7 cellular contexts compared by ENCODE assay signal in the genomic region with DNA sequence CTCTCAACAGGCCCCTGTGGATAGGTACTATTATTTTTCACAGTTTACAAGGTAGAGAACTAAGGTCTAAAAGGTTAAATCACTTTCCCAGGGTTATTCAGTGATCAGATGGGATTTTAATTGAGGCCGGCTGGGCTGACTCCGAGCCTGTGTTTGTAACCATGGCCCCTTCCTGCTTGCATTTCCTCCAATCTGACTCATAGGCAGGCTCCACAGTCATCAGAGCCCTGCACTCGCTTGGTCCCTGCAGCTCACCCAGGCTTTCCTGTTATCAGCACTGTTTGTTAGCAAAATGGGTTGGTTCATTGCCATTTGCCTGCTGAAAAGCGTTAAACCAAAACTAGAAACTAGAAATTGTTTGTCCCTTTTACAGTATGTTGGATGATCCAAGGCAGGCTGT. TPM values are rescaled to one million over a fixed set of nuclear protein-coding genes. Genes with fewer than 3 reads are reported as not detected.
DNase-seq lines count a peak whose midpoint lies in the region; ATAC-seq, FAIRE-seq and TF ChIP-seq lines count a peak whose summit lies in the region.

No MANE protein-coding gene starts in this region.

- peak overlapping the region; percentile 37 for H3K4me2 ChIP-seq in endothelial cell of umbilical vein (ENCODE audit: insufficient read depth, low read length)
- no peak overlapping the region for H3K4me2 ChIP-seq in osteoblast (ENCODE audit: insufficient read depth, low read length)

- intact Hi-C loops in endothelial cell of umbilical vein (cut with micrococcal nuclease) = loop anchor here (1.0 to 2.0 kb wide), 2 partner anchors 10 to 21 kb away; no protein-coding TSS in a partner anchor

- peak overlapping the region; percentile 4 for H3K9ac ChIP-seq in endothelial cell of umbilical vein (replicated peaks; ENCODE audit: extremely low read depth, insufficient read depth, low read length)

- peaks cover 13% of the 10 kb centered on the region for H3K4me1 ChIP-seq in endothelial cell of umbilical vein (ENCODE audit: control insufficient read depth, extremely low read depth, insufficient read depth, low read length)
- peaks cover 4% of the 10 kb centered on the region for H3K4me1 ChIP-seq in osteoblast (ENCODE audit: insufficient read depth, low read length)

- H3K27me3 ChIP-seq in endothelial cell of umbilical vein (ENCODE audit: control insufficient read depth in 2 of 2, insufficient read depth in 2 of 2, low read length in 2 of 2) (no peaks in the 10 kb centered on the region), osteoblast (ENCODE audit: insufficient read depth, low read length) (peaks cover 24% of the 10 kb centered on the region)

- H3K9me3 ChIP-seq in endothelial cell of umbilical vein (replicated peaks; ENCODE audit: control insufficient read depth, insufficient read depth, low read length) (no peaks in the 10 kb centered on the region), osteoblast (ENCODE audit: low read depth, low read length) (no peaks in the 10 kb centered on the region)

- DNase-seq in GM04503 (ENCODE audit: low read depth) (peak; percentile 66), NOMO-1 (lab: John Stamatoyannopoulos, UW; ENCODE audit: unreplicated experiment in 2 of 2) (peak; percentile 7 to 42), endothelial cell of umbilical vein (ENCODE audit: low read depth, low spot score) (peak; percentile 87), osteoblast (ENCODE audit: insufficient read length, low spot score, missing footprints) (peak; percentile 88), NCI-H524 (lab: John Stamatoyannopoulos, UW) (no peak)

- H3K4me3 ChIP-seq in endothelial cell of umbilical vein (replicated peaks in 1 of 3; ENCODE audit: insufficient read depth in 1 of 3, low read depth in 1 of 3, low read length in 3 of 3) = no peak overlapping the region
- no peak overlapping the region for H3K4me3 ChIP-seq in osteoblast (ENCODE audit: insufficient read depth, low read length)

- H3K79me2 ChIP-seq in endothelial cell of umbilical vein (ENCODE audit: control insufficient read depth, insufficient read depth, low read length) = no peaks in the 10 kb centered on the region
- no peaks in the 10 kb centered on the region for H3K79me2 ChIP-seq in osteoblast (ENCODE audit: insufficient read depth, low read length)

- POLR2A ChIA-PET in endothelial cell of umbilical vein (lab: Charles Lee) = no interaction called here

- peak; percentile 99 for FAIRE-seq in endothelial cell of umbilical vein (lab: Jason Lieb, UNC)

- no peaks in the 10 kb centered on the region for H4K20me1 ChIP-seq in endothelial cell of umbilical vein (replicated peaks; ENCODE audit: control insufficient read depth, extremely low read depth, insufficient read depth, low read length)
- H4K20me1 ChIP-seq in osteoblast (ENCODE audit: insufficient read depth, low read length) = no peaks in the 10 kb centered on the region

- H3K36me3 ChIP-seq in endothelial cell of umbilical vein (ENCODE audit: control insufficient read depth in 2 of 2, extremely low read depth in 1 of 2, insufficient read depth in 2 of 2, low read length in 2 of 2) = no peaks in the 10 kb centered on the region
- H3K36me3 ChIP-seq in osteoblast (ENCODE audit: insufficient read depth, low read length) = no peaks in the 10 kb centered on the region

- no peak for TF ChIP-seq POLR2A in endothelial cell of umbilical vein (IDR thresholded peaks at IDR 0.05; ENCODE audit: low read depth, low read length)

- TF ChIP-seq CTCF in endothelial cell of umbilical vein (IDR thresholded peaks at IDR 0.05; ENCODE audit: extremely low read depth in 1 of 2, insufficient read depth in 1 of 2, low read depth in 1 of 2, low read length in 2 of 2) (no peak), osteoblast (IDR thresholded peaks at IDR 0.05; ENCODE audit: extremely low read depth, low read depth, low read length) (no peak)

- H3K27ac ChIP-seq in endothelial cell of umbilical vein (ENCODE audit: insufficient read depth, low read depth, low read length) (peak overlapping the region; percentile 59), osteoblast (ENCODE audit: low read depth, low read length) (no peak overlapping the region)

- H3K9me1 ChIP-seq in endothelial cell of umbilical vein (replicated peaks; ENCODE audit: control insufficient read depth, extremely low read depth, insufficient read depth, low read length) = no peaks in the 10 kb centered on the region

- H2AFZ ChIP-seq in endothelial cell of umbilical vein (ENCODE audit: low read depth, low read length) (no peak overlapping the region), osteoblast (ENCODE audit: low read length) (no peak overlapping the region)

- CTCF ChIA-PET in endothelial cell of umbilical vein (lab: Charles Lee) = interaction anchor here (1.4 to 8.9 kb wide), 5 partner anchors 11 to 527 kb away, joined by 3 to 376 read pairs (median 6); no protein-coding TSS in a partner anchor

- ATAC-seq in GM19023 (IDR thresholded peaks at IDR 0.05; ENCODE audit: unreplicated experiment) (no peak), GM18909 (IDR thresholded peaks at IDR 0.05; ENCODE audit: poor library complexity, unreplicated experiment) (no peak)

- dilution Hi-C loops in endothelial cell of umbilical vein (cut with MboI; ENCODE audit: extremely low pct_ligation_motif_present, low sequenced_read_pairs) = no loop called here

- no TSS peak for BruUV-seq in endothelial cell of umbilical vein (replicated peaks; lab: Mats Ljungman, UMichigan)

TF ChIP-seq in endothelial cell of umbilical vein, 7 proteins besides CTCF, POLR2A, EP300 and RAD21:
- peak; percentile 40 for TF ChIP-seq GATA2 (IDR thresholded peaks at IDR 0.05; ENCODE audit: insufficient read depth, insufficient read length, low read depth, low read length)
- no peak for TF ChIP-seq EZH2 (IDR thresholded peaks at IDR 0.05; ENCODE audit: borderline replicate concordance, low read depth, low read length, severe bottlenecking)
- TF ChIP-seq MAX (IDR thresholded peaks at IDR 0.05; ENCODE audit: insufficient read depth, insufficient read length) = no peak
- peak; percentile 82 for TF ChIP-seq JUN (IDR thresholded peaks at IDR 0.05; ENCODE audit: borderline replicate concordance, insufficient read depth, insufficient read length, low read depth)
- peak; percentile 39 for TF ChIP-seq POLR2AphosphoS5 (IDR thresholded peaks at IDR 0.05; ENCODE audit: insufficient read depth, low read depth, low read length)
- TF ChIP-seq MYC (IDR thresholded peaks at IDR 0.05; ENCODE audit: low read depth, low read length) = no peak
- TF ChIP-seq FOS (IDR thresholded peaks at IDR 0.05; ENCODE audit: borderline replicate concordance, insufficient read depth, low read length) = peak; percentile 93

RNA-seq across cellular contexts. Expression of gene LMX1A, which starts 41.4 kb away (rescaled TPM):
- total RNA-seq in endothelial cell of umbilical vein = not detected in 2 replicates
- not detected in 2 replicates for polyA plus RNA-seq in endothelial cell of umbilical vein
- polyA plus RNA-seq in endothelial cell of umbilical vein (2011; cell fraction: cytosol; rRNA removed) = not detected in 2 replicates
- not detected in 2 replicates for polyA plus RNA-seq in endothelial cell of umbilical vein (2011; cell fraction: nucleus; rRNA removed)
- not detected in 2 replicates for polyA plus RNA-seq in endothelial cell of umbilical vein (2012)
- polyA minus RNA-seq in endothelial cell of umbilical vein = not detected in 2 replicates
- not detected for polyA minus RNA-seq in endothelial cell of umbilical vein (2011; cell fraction: cytosol; rRNA and poly(A)+ RNA removed)
- polyA minus RNA-seq in endothelial cell of umbilical vein (2011; cell fraction: nucleus; rRNA and poly(A)+ RNA removed) = not detected in 2 replicates
- total RNA-seq in osteoblast = not detected in 2 replicates

RNA-seq across cellular contexts. Expression of gene RXRG, which starts 47.0 kb away (rescaled TPM):
- not detected in 2 replicates for total RNA-seq in endothelial cell of umbilical vein
- polyA plus RNA-seq in endothelial cell of umbilical vein = not detected in 2 replicates
- not detected in 2 replicates for polyA plus RNA-seq in endothelial cell of umbilical vein (2011; cell fraction: cytosol; rRNA removed)
- polyA plus RNA-seq in endothelial cell of umbilical vein (2011; cell fraction: nucleus; rRNA removed) = not detected in 2 replicates
- polyA plus RNA-seq in endothelial cell of umbilical vein (2012) = not detected in 2 replicates
- polyA minus RNA-seq in endothelial cell of umbilical vein = not detected in 2 replicates
- not detected for polyA minus RNA-seq in endothelial cell of umbilical vein (2011; cell fraction: cytosol; rRNA and poly(A)+ RNA removed)
- not detected in 2 replicates for polyA minus RNA-seq in endothelial cell of umbilical vein (2011; cell fraction: nucleus; rRNA and poly(A)+ RNA removed)
- not detected in 2 replicates for total RNA-seq in osteoblast

Comparison
In these comparisons a context has a peak if more than half of its experiments do, and no peak if none do; other contexts are left out.
1. DNase-seq: peak in GM04503 (single experiment), NOMO-1 (2 of 2), endothelial cell of umbilical vein (single experiment) and osteoblast (single experiment); none in NCI-H524 (0 of 2).